Comparison of ENCODE assay signal across 1 cellular context in genomic region chr2:27973592-27973991, GRCh38.
TF ChIP-seq lines count a peak whose summit lies in the region.

No MANE protein-coding gene starts in this region.

TF ChIP-seq in WTC11, 78 proteins besides CTCF, POLR2A, EP300 and RAD21 (continued from another document):
- TF ChIP-seq ARID4B (CRISPR knock-in tag; IDR thresholded peaks at IDR 0.05; ENCODE audit: borderline replicate concordance) (no peak), ZNF232 (CRISPR knock-in tag; IDR thresholded peaks at IDR 0.05) (no peak), ESRRA (CRISPR knock-in tag; IDR thresholded peaks at IDR 0.05; ENCODE audit: borderline replicate concordance) (no peak), SMAD4 (CRISPR knock-in tag; IDR thresholded peaks at IDR 0.05) (no peak), JAZF1 (CRISPR knock-in tag; IDR thresholded peaks at IDR 0.05) (no peak), ZNF317 (CRISPR knock-in tag; IDR thresholded peaks at IDR 0.05; ENCODE audit: borderline replicate concordance, low read depth) (no peak)
